Comparison of ENCODE assay signal across 36 cellular contexts in the genomic region with DNA sequence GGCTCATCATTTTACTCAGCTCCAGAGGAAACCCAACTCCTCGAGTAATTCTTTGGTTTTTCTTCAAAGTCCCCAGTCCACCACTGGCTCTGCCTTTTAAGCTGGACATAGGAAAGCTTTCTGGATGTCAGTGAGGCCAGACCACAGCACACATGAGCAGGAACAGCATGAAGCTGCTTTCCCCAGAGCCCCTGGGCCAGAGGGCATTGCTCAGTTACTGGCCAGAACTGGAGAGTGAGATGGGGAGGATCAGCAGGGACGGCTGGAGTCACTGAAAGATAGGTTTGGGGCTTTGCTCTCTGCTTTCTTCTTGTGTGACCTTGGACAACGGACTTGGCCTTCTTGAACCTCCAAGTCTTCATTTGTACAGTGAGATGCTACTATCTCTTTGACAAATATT.
"Had no signal": no experiment of that assay in that cellular context is flagged by ENCODE, and none has a peak within 500 bp of the region (broad histone marks: within the 10 kb centered on the region; RNA-seq: fewer than 3 reads in every experiment).

No MANE protein-coding gene starts in this region.

- H3K9ac ChIP-seq: SK-N-SH had no signal

- H3K36me3 ChIP-seq: MG63 had no signal

- H3K27me3 Mint-ChIP-seq: activated CD4-positive, alpha-beta memory T cell treated with anti-CD3 and anti-CD28 coated beads for 36 hours; activated CD4-positive, alpha-beta T cell treated with anti-CD3 and anti-CD28 coated beads for 36 hours; activated naive CD4-positive, alpha-beta T cell treated with anti-CD3 and anti-CD28 coated beads, Interleukin-2, amount 10 ng/mL, durations not matched to agents 7 days and 5 days; activated naive CD8-positive, alpha-beta T cell; activated naive CD8-positive, alpha-beta T cell treated with anti-CD3 and anti-CD28 coated beads, Interleukin-2, amount 50 U/mL, for 24 hours had no signal

- H3K27ac Mint-ChIP-seq: activated CD4-positive, alpha-beta memory T cell treated with anti-CD3 and anti-CD28 coated beads for 36 hours; activated CD4-positive, alpha-beta T cell treated with anti-CD3 and anti-CD28 coated beads for 36 hours; activated naive CD4-positive, alpha-beta T cell treated with anti-CD3 and anti-CD28 coated beads, Interleukin-2, amount 10 ng/mL, durations not matched to agents 7 days and 5 days; activated naive CD8-positive, alpha-beta T cell; activated naive CD8-positive, alpha-beta T cell treated with anti-CD3 and anti-CD28 coated beads, Interleukin-2, amount 50 U/mL, for 24 hours; activated T-helper 1 cell treated with anti-CD3 and anti-CD28 coated beads, Interleukin-12 subunit alpha, Interleukin-12 subunit beta, Interleukin-2, Interleukin-4 antibody, amounts not matched to agents 30 ng/mL and 10 ng/mL and 1 ng/mL, durations not matched to agents 14 hours and 24 hours and 36 hours; brain; T-helper 1 cell treated with Interleukin-12 subunit alpha and Interleukin-12 subunit beta and Interleukin-4 antibody, amounts not matched to agents 30 μg/mL and 1 μg/mL, for 36 hours; T-helper 2 cell treated with Interferon-gamma antibody and Interleukin-4, amounts not matched to agents 5 μg/mL and 100 μg/mL, for 36 hours had no signal

- H3K4me3 ChIP-seq: MG63, Peyer's patch, SJSA1 had no signal

- H3K36me3 Mint-ChIP-seq: brain had no signal

- H3K27ac ChIP-seq: Peyer's patch, SJSA1 had no signal

- ATAC-seq: activated CD4-positive, alpha-beta T cell treated with anti-CD3 and anti-CD28 coated beads for 36 hours; activated naive CD8-positive, alpha-beta T cell treated with anti-CD3 and anti-CD28 coated beads, Interleukin-2, amount 50 U/mL, for 24 hours; activated T-cell treated with anti-CD3 and anti-CD28 coated beads, Interleukin-2, amount 50 U/mL, for 4 hours; PC-3 had no signal

- H3K4me1 ChIP-seq: Peyer's patch, SJSA1 had no signal

- H3K9me3 ChIP-seq: MG63, Peyer's patch, SJSA1, SK-N-SH had no signal

- H3K4me3 Mint-ChIP-seq: activated CD4-positive, alpha-beta memory T cell treated with anti-CD3 and anti-CD28 coated beads for 36 hours; activated CD4-positive, alpha-beta T cell treated with anti-CD3 and anti-CD28 coated beads for 36 hours; activated naive CD4-positive, alpha-beta T cell treated with anti-CD3 and anti-CD28 coated beads, Interleukin-2, amount 10 ng/mL, durations not matched to agents 7 days and 5 days; activated naive CD8-positive, alpha-beta T cell; activated naive CD8-positive, alpha-beta T cell treated with anti-CD3 and anti-CD28 coated beads, Interleukin-2, amount 50 U/mL, for 24 hours; activated T-cell treated with anti-CD3 and anti-CD28 coated beads, Interleukin-2, amount 50 U/mL, for 4 hours; activated T-helper 1 cell treated with anti-CD3 and anti-CD28 coated beads, Interleukin-12 subunit alpha, Interleukin-12 subunit beta, Interleukin-2, Interleukin-4 antibody, amounts not matched to agents 30 ng/mL and 10 ng/mL and 1 ng/mL, durations not matched to agents 14 hours and 24 hours and 36 hours; brain; T-helper 1 cell treated with Interleukin-12 subunit alpha and Interleukin-12 subunit beta and Interleukin-4 antibody, amounts not matched to agents 30 μg/mL and 1 μg/mL, for 36 hours; T-helper 2 cell treated with Interferon-gamma antibody and Interleukin-4, amounts not matched to agents 5 μg/mL and 100 μg/mL, for 36 hours had no signal

- H3K27me3 ChIP-seq: MG63, Peyer's patch, SJSA1 had no signal

- DNase-seq: activated CD4-positive, alpha-beta memory T cell treated with anti-CD3 and anti-CD28 coated beads for 36 hours; activated CD4-positive, alpha-beta T cell treated with anti-CD3 and anti-CD28 coated beads for 36 hours; activated CD4-positive, alpha-beta T cell treated with anti-CD3 and anti-CD28 coated beads, Interleukin-2, amount 50 U/mL, for 1 hour; activated CD8-positive, alpha-beta memory T cell treated with anti-CD3 and anti-CD28 coated beads, Interleukin-2, amount 50 U/mL, for 4 hours; activated effector memory CD4-positive, alpha-beta T cell treated with Interleukin-2 at 50 U/mL for 16 hours; activated naive CD4-positive, alpha-beta T cell treated with anti-CD3 and anti-CD28 coated beads, Interleukin-2, amount 10 ng/mL, durations not matched to agents 7 days and 5 days; activated naive CD8-positive, alpha-beta T cell treated with anti-CD3 and anti-CD28 coated beads, Interleukin-2, amount 50 U/mL, for 24 hours; activated T-cell treated with anti-CD3 and anti-CD28 coated beads for 4 hours; activated T-cell treated with anti-CD3 and anti-CD28 coated beads, Interleukin-2, amount 50 U/mL, for 4 hours; anterior cingulate cortex; caudate nucleus; cerebellar nuclear complex; Kasumi-1; KG1; MG63; NCI-H1048; NCI-H1417; NCI-H146; NCI-H187; NCI-H2029 treated with DMSO at 0.1 percent for 48 hours; NCI-H2171 treated with DMSO at 0.1 percent for 48 hours; NCI-H226; NCI-H524 treated with DMSO at 0.1 percent for 48 hours; PC-3; Peyer's patch; RPMI8226; SHP77 treated with DMSO at 0.1 percent for 48 hours; SK-N-SH had no signal

- H3K4me2 ChIP-seq: SK-N-SH had no signal

- FAIRE-seq: bronchial epithelial cell, TTC549 had no signal

- H3K9me3 Mint-ChIP-seq: activated CD4-positive, alpha-beta memory T cell treated with anti-CD3 and anti-CD28 coated beads for 36 hours; activated naive CD4-positive, alpha-beta T cell treated with anti-CD3 and anti-CD28 coated beads, Interleukin-2, amount 10 ng/mL, durations not matched to agents 7 days and 5 days; activated naive CD8-positive, alpha-beta T cell treated with anti-CD3 and anti-CD28 coated beads, Interleukin-2, amount 50 U/mL, for 24 hours; activated T-cell treated with anti-CD3 and anti-CD28 coated beads, Interleukin-2, amount 50 U/mL, for 4 hours; activated T-helper 1 cell treated with anti-CD3 and anti-CD28 coated beads, Interleukin-12 subunit alpha, Interleukin-12 subunit beta, Interleukin-2, Interleukin-4 antibody, amounts not matched to agents 30 ng/mL and 10 ng/mL and 1 ng/mL, durations not matched to agents 14 hours and 24 hours and 36 hours; brain; T-helper 1 cell treated with Interleukin-12 subunit alpha and Interleukin-12 subunit beta and Interleukin-4 antibody, amounts not matched to agents 30 μg/mL and 1 μg/mL, for 36 hours; T-helper 2 cell treated with Interferon-gamma antibody and Interleukin-4, amounts not matched to agents 5 μg/mL and 100 μg/mL, for 36 hours had no signal

- H3K4me1 Mint-ChIP-seq: activated CD4-positive, alpha-beta T cell treated with anti-CD3 and anti-CD28 coated beads for 36 hours; activated naive CD4-positive, alpha-beta T cell treated with anti-CD3 and anti-CD28 coated beads, Interleukin-2, amount 10 ng/mL, durations not matched to agents 7 days and 5 days; activated naive CD8-positive, alpha-beta T cell treated with anti-CD3 and anti-CD28 coated beads, Interleukin-2, amount 50 U/mL, for 24 hours; brain had no signal
